ENCODE assay signal across 8 cellular contexts in the genomic region with DNA sequence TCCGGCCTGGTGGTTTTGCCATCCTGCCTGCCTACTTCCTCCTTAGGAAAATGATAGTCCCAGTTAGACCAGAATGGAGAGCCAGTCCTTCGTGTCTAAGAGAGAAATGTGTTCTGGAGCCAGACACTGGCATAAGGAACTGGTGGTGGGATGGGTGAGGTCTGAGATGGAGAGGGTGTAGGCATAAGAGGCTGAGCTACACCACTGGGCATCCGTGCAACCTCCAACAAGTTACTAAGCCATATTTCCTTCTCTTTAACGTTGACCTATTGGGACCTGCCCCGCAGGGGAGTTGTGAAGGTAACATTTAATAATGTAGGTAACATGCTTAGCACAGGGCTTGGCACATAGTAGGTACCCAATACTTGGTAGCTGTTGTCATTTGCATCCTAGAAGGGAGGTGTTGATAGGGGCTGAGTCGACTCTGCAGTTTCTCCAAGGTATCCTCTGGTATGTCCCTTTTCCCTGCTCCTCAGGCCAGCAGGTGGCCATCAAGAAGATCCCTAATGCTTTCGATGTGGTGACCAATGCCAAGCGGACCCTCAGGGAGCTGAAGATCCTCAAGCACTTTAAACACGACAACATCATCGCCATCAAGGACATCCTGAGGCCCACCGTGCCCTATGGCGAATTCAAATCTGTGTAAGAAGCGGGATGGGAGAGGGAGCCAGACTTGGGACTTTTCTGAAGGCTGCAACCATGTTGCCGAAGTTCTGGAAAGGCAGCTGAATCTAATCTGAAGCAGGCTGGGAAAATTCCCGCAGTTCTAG. TPM values are rescaled to one million over a fixed set of nuclear protein-coding genes. Genes with fewer than 3 reads are reported as not detected.
A peak's percentile ranks its signal among the peaks of the same experiment; 100 is the strongest.
DNase-seq lines count a peak whose midpoint lies in the region; ATAC-seq and TF ChIP-seq lines count a peak whose summit lies in the region.

No MANE protein-coding gene starts in this region.

- peaks cover 2% of the 10 kb centered on the region for H3K79me2 ChIP-seq in parathyroid adenoma

- intact Hi-C loops in Panc1 (cut with micrococcal nuclease; ENCODE audit: unreplicated experiment) (loop anchor here (5.0 kb wide), 1 partner anchor 68 kb away; no protein-coding TSS in a partner anchor), esophagus muscularis mucosa (cut with DNase I) (loop anchor here (5.0 kb wide), 1 partner anchor 268 kb away; the partner anchor contains the start of gene ALDH3A2)

- 65% methylated on average over 15 of the region's 15 CpGs for WGBS in esophagus muscularis mucosa

- no peak for TF ChIP-seq POLR2A in esophagus muscularis mucosa (IDR thresholded peaks at IDR 0.05; ENCODE audit: low read depth)

- H3K4me1 ChIP-seq in CD8-positive, alpha-beta memory T cell (ENCODE audit: insufficient read depth, low read length): peaks cover 7% of the 10 kb centered on the region
- H3K4me1 ChIP-seq in Panc1 (ENCODE audit: control insufficient read depth, insufficient read depth, low read length): no peaks in the 10 kb centered on the region; the same call in 1 of the 2 replicates
- H3K4me1 ChIP-seq in esophagus muscularis mucosa: peaks cover 32 to 73% (median 68%) of the 10 kb centered on the region in 4 donors
- H3K4me1 ChIP-seq in parathyroid adenoma: peaks cover 10% of the 10 kb centered on the region

- no peak overlapping the region for H3K4me3 ChIP-seq in CD8-positive, alpha-beta memory T cell (ENCODE audit: low read length)
- peak overlapping the region; percentile 78 to 83 for H3K4me3 ChIP-seq in Panc1 (ENCODE audit: low read depth in 2 of 2, low read length in 2 of 2)
- peak overlapping the region; percentile 72 to 92 (median 90) for H3K4me3 ChIP-seq in esophagus muscularis mucosa
- H3K4me3 ChIP-seq in parathyroid adenoma (ENCODE audit: low read depth, low read length): peak overlapping the region; percentile 90

- peaks cover 8% of the 10 kb centered on the region for H3K36me3 ChIP-seq in CD8-positive, alpha-beta memory T cell (ENCODE audit: insufficient read depth, low read length)
- peaks cover 6% of the 10 kb centered on the region for H3K36me3 ChIP-seq in Panc1 (ENCODE audit: control insufficient read depth, insufficient read depth, low read length)
- H3K36me3 ChIP-seq in esophagus muscularis mucosa: peaks cover 38 to 51% (median 50%) of the 10 kb centered on the region in 4 donors
- H3K36me3 ChIP-seq in parathyroid adenoma (ENCODE audit: control insufficient read depth, insufficient read depth, low read length): no peaks in the 10 kb centered on the region

- H3K9me3 ChIP-seq in CD8-positive, alpha-beta memory T cell (ENCODE audit: low read length): no peaks in the 10 kb centered on the region
- H3K9me3 ChIP-seq in Panc1 (ENCODE audit: control insufficient read depth, insufficient read depth, low read depth, low read length) (no peaks in the 10 kb centered on the region), esophagus muscularis mucosa (no peaks in the 10 kb centered on the region), parathyroid adenoma (ENCODE audit: control insufficient read depth, low read length) (no peaks in the 10 kb centered on the region)

- TF ChIP-seq CTCF in Panc1 (IDR thresholded peaks at IDR 0.05): no peak
- no peak for TF ChIP-seq CTCF in esophagus muscularis mucosa (IDR thresholded peaks at IDR 0.05)
- no peak for TF ChIP-seq CTCF in parathyroid adenoma (IDR thresholded peaks at IDR 0.05)

- H3K9ac ChIP-seq in parathyroid adenoma: no peak overlapping the region

- H3K36me3 Mint-ChIP-seq in CD8-positive, alpha-beta memory T cell: peaks cover 7 to 55% (median 10%) of the 10 kb centered on the region in 3 donors

- no peak overlapping the region for H3K27ac ChIP-seq in CD8-positive, alpha-beta memory T cell (ENCODE audit: low read depth, low read length)
- H3K27ac ChIP-seq in Panc1 (ENCODE audit: low read length) (peak overlapping the region; percentile 82), esophagus muscularis mucosa (replicated peaks in 1 of 4) (peak overlapping the region; percentile 91 to 97 (median 94)), parathyroid adenoma (no peak overlapping the region)

- H3K4me3 Mint-ChIP-seq in CD8-positive, alpha-beta memory T cell: peak overlapping the region; percentile 78 to 100 (median 97)

- BruUV-seq in Panc1 (replicated peaks; lab: Mats Ljungman, UMichigan): TSS peak; percentile 74

- H3K9me3 Mint-ChIP-seq in CD8-positive, alpha-beta memory T cell: no peaks in the 10 kb centered on the region

- TF ChIP-seq EP300 in esophagus muscularis mucosa (IDR thresholded peaks at IDR 0.05): no peak

- DNase-seq in CD8-positive, alpha-beta memory T cell: peak in 1 of 5 donors; percentile 7
- DNase-seq in Panc1 (ENCODE audit: low read depth, low spot score) (no peak), esophagus muscularis mucosa (ENCODE audit: extremely low spot score) (no peak), SK-N-DZ (ENCODE audit: low spot score) (no peak), NCI-H1105 treated with DMSO at 0.1 percent for 48 hours (lab: John Stamatoyannopoulos, UW) (no peak), NCI-H2029 (lab: John Stamatoyannopoulos, UW) (no peak)

- H2AFZ ChIP-seq in parathyroid adenoma: no peak overlapping the region

- no peaks in the 10 kb centered on the region for H3K27me3 Mint-ChIP-seq in CD8-positive, alpha-beta memory T cell

- peak overlapping the region; percentile 71 for H3K4me2 ChIP-seq in parathyroid adenoma (ENCODE audit: low read length)

- no peak for ATAC-seq in Panc1
- ATAC-seq in GM19397 (IDR thresholded peaks at IDR 0.05; ENCODE audit: unreplicated experiment): no peak

- CTCF ChIA-PET in CD8-positive, alpha-beta memory T cell (lab: Charles Lee): interaction anchor here (11.0 kb wide), 1 partner anchor 15 kb away, joined by 118 read pairs; the partner anchor contains the start of gene B9D1
- CTCF ChIA-PET in Panc1 (lab: Charles Lee): no interaction called here

- H3K27ac Mint-ChIP-seq in CD8-positive, alpha-beta memory T cell: peak overlapping the region; percentile 61 to 96 (median 78)

- POLR2A ChIA-PET in CD8-positive, alpha-beta memory T cell (lab: Charles Lee): interaction anchor here (2.7 kb wide), 1 partner anchor 17 kb away, joined by 18 read pairs; the partner anchor contains the start of gene B9D1
- POLR2A ChIA-PET in Panc1 (lab: Charles Lee): no interaction called here

- peaks cover 20 to 28% (median 23%) of the 10 kb centered on the region in 3 donors for H3K4me1 Mint-ChIP-seq in CD8-positive, alpha-beta memory T cell

- in situ Hi-C loops in Panc1 (cut with HindIII; ENCODE audit: low pct_unique_long_range_greater_than_20kb, low sequenced_read_pairs): no loop called here

- H3K27me3 ChIP-seq in CD8-positive, alpha-beta memory T cell (ENCODE audit: insufficient read depth, low read length, poor library complexity, severe bottlenecking): no peaks in the 10 kb centered on the region
- H3K27me3 ChIP-seq in Panc1 (ENCODE audit: control insufficient read depth, insufficient read depth, low read length) (no peaks in the 10 kb centered on the region), esophagus muscularis mucosa (no peaks in the 10 kb centered on the region), parathyroid adenoma (ENCODE audit: control insufficient read depth, insufficient read depth, low read length) (no peaks in the 10 kb centered on the region)

RNA-seq across cellular contexts. Expression of gene MAPK7, which starts 1.2 kb away (rescaled TPM):
- 10 to 100 TPM; 15.1 to 19.8 TPM for total RNA-seq in CD8-positive, alpha-beta memory T cell
- polyA plus RNA-seq in CD8-positive, alpha-beta memory T cell: 11.2 TPM
- total RNA-seq in Panc1 (2021; ENCODE audit: unreplicated experiment): 28.9 TPM
- polyA plus RNA-seq in Panc1 (2012; ENCODE audit: insufficient read length): 21.5 TPM
- 10 to 100 TPM; 26.3 to 41.4 (median 33.2) TPM for total RNA-seq in esophagus muscularis mucosa
- 12.4 and 25.4 TPM in 2 replicates for polyA plus RNA-seq in SK-N-DZ (2014; cell fraction: cytosol; rRNA removed)
- polyA plus RNA-seq in SK-N-DZ (2014; cell fraction: nucleus; rRNA removed): 16.0 and 39.5 TPM in 2 replicates

RNA-seq across cellular contexts. Expression of gene MFAP4, which starts 7.5 kb away (rescaled TPM):
- not detected for total RNA-seq in CD8-positive, alpha-beta memory T cell
- not detected for polyA plus RNA-seq in CD8-positive, alpha-beta memory T cell
- total RNA-seq in Panc1 (2021; ENCODE audit: unreplicated experiment) (0.92 TPM), esophagus muscularis mucosa (100 to 1,000 TPM; 127 to 315 (median 226) TPM)
- polyA plus RNA-seq in Panc1 (2012; ENCODE audit: insufficient read length): 0.75 TPM
- 17.9 and 18.6 TPM in 2 replicates for polyA plus RNA-seq in SK-N-DZ (2014; cell fraction: cytosol; rRNA removed)
- polyA plus RNA-seq in SK-N-DZ (2014; cell fraction: nucleus; rRNA removed): 7.8 and 11.7 TPM in 2 replicates

RNA-seq across cellular contexts. Expression of gene B9D1, which starts 17.0 kb away (rescaled TPM):
- total RNA-seq in CD8-positive, alpha-beta memory T cell: 1 to 10 TPM; 4.8 to 6.8 TPM
- polyA plus RNA-seq in CD8-positive, alpha-beta memory T cell: 0.67 TPM
- total RNA-seq in Panc1 (2021; ENCODE audit: unreplicated experiment): 19.1 TPM
- 30.5 TPM for polyA plus RNA-seq in Panc1 (2012; ENCODE audit: insufficient read length)
- total RNA-seq in esophagus muscularis mucosa: 10 to 100 TPM in 1 of 4 donors, 1 to 10 TPM in 3; 9.5 to 13.8 (median 9.9) TPM
- 23.1 and 46.3 TPM in 2 replicates for polyA plus RNA-seq in SK-N-DZ (2014; cell fraction: cytosol; rRNA removed)
- 50.2 and 66.7 TPM in 2 replicates for polyA plus RNA-seq in SK-N-DZ (2014; cell fraction: nucleus; rRNA removed)

RNA-seq across cellular contexts. Expression of gene RNF112, which starts 31.5 kb away (rescaled TPM):
- total RNA-seq in CD8-positive, alpha-beta memory T cell: under 1 TPM; 0.18 to 0.22 TPM
- not detected for polyA plus RNA-seq in CD8-positive, alpha-beta memory T cell
- total RNA-seq in Panc1 (2021; ENCODE audit: unreplicated experiment) (0.10 TPM), esophagus muscularis mucosa (1 to 10 TPM; 2.3 to 5.4 (median 4.3) TPM)
- not detected for polyA plus RNA-seq in Panc1 (2012; ENCODE audit: insufficient read length)
- 11.7 and 18.9 TPM in 2 replicates for polyA plus RNA-seq in SK-N-DZ (2014; cell fraction: cytosol; rRNA removed)
- 74.2 and 97.1 TPM in 2 replicates for polyA plus RNA-seq in SK-N-DZ (2014; cell fraction: nucleus; rRNA removed)

Comparison
In these comparisons a context has a peak if more than half of its experiments do, and no peak if none do; other contexts are left out.
1. H3K27ac ChIP-seq: peak in Panc1 (single experiment) and esophagus muscularis mucosa (4 of 4); none in CD8-positive, alpha-beta memory T cell (single experiment) and parathyroid adenoma (single experiment).
2. RNA of gene MFAP4, which starts 7.5 kb away (total RNA-seq): 127 to 315 TPM in esophagus muscularis mucosa; 0.92 TPM in Panc1 (single experiment) and not detected in CD8-positive, alpha-beta memory T cell; every median in the first group is over 10 times any median in the second.